In the genomic region with DNA sequence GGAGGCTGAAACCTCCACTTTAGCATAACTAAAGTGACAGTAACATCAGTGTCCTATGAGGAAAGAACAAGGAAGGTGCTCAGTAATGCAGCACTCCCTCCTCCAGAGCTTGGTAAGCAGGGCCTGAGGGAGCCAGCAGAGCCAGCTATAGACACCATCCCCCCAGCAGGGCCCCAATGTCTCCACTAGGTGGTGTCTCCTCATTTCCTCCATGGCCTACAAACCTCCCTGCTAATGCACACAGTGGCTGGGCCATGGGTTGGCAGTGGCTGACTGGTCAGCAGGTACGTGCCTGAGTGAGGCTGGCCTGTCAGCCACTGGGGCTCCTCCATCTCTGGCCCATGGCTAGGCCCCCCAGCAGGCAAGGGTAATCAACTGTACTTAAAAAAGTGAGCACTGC, we compare ENCODE assay signal across 9 cellular contexts. TPM values are rescaled to one million over a fixed set of nuclear protein-coding genes. Genes with fewer than 3 reads are reported as not detected.
DNase-seq lines count a peak whose midpoint lies in the region; ATAC-seq, FAIRE-seq and TF ChIP-seq lines count a peak whose summit lies in the region.
"Had no signal": no experiment of that assay in that cellular context is flagged by ENCODE, and none has a peak within 500 bp of the region (broad histone marks: within the 10 kb centered on the region; RNA-seq: fewer than 3 reads in every experiment).

No MANE protein-coding gene starts in this region.

- no peaks in the 10 kb centered on the region for H3K9me3 ChIP-seq in small intestine (ENCODE audit: control insufficient read depth, low read depth)

- peaks cover 16 to 19% of the 10 kb centered on the region in 2 donors for H3K36me3 ChIP-seq in small intestine (ENCODE audit: control insufficient read depth in 2 of 2, insufficient read depth in 2 of 2, low read length in 2 of 2)

- no peak for FAIRE-seq in small intestine (lab: Jason Lieb, UNC)

- H3K27me3 ChIP-seq in small intestine (ENCODE audit: control insufficient read depth in 2 of 2, insufficient read depth in 2 of 2, low read length in 2 of 2) = no peaks in the 10 kb centered on the region

- DNase-seq in AML-193 (lab: John Stamatoyannopoulos, UW) (peak; percentile 72 to 73), GM13977 (ENCODE audit: low spot score) (peak; percentile 64), NCI-H460 (ENCODE audit: extremely low read depth, low read depth) (peak; percentile 36), globus pallidus (ENCODE audit: low spot score) (peak; percentile 16), small intestine (peak; percentile 66), NCI-H1092 (lab: John Stamatoyannopoulos, UW) (no peak)
- DNase-seq in activated T-cell treated with anti-CD3 and anti-CD28 coated beads, Interleukin-2, amount 50 U/mL, for 48 hours = peak; percentile 65 to 70

- ATAC-seq in HG02840 (IDR thresholded peaks at IDR 0.05; ENCODE audit: low FRiP score, unreplicated experiment) = peak; percentile 53

- H3K4me3 ChIP-seq in small intestine (ENCODE audit: low read depth in 1 of 2, low read length in 2 of 2) = no peak overlapping the region
- H3K4me3 ChIP-seq: SK-N-MC had no signal

- 71 to 77% (median 75%) methylated on average over 1 of the region's 1 CpG for WGBS in small intestine, 3 donors

- no peak overlapping the region for H3K27ac ChIP-seq in small intestine (ENCODE audit: low read depth in 1 of 2, low read length in 1 of 2)
- H3K27ac ChIP-seq: SK-N-MC had no signal

- peak; percentile 78 for TF ChIP-seq CTCF in GM13977 (IDR thresholded peaks at IDR 0.05; ENCODE audit: extremely low read depth, insufficient read depth, missing control alignments)

- in situ Hi-C loops in GM13977 (cut with MboI; ENCODE audit: low pct_unique_long_range_greater_than_20kb, low sequenced_read_pairs, unreplicated experiment) = no loop called here

- no peaks in the 10 kb centered on the region for H3K4me1 ChIP-seq in small intestine (ENCODE audit: control insufficient read depth in 2 of 2, insufficient read depth in 1 of 2, low read depth in 1 of 2, low read length in 1 of 2)

RNA-seq across cellular contexts. Expression of a gene that starts 13.6 kb away (rescaled TPM):
- 22.7 and 31.2 TPM in 2 replicates for total RNA-seq in NCI-H460 (2014; rRNA removed; shearing (Covaris generic))
- 82.7 and 91.4 TPM in 2 replicates for polyA plus RNA-seq in NCI-H460 (2014; cell fraction: nucleus; rRNA removed)
- 100 to 1,000 TPM in 1 of 3 donors, 10 to 100 TPM in 2; 62.4 to 159 (median 96.7) TPM for polyA plus RNA-seq in small intestine

RNA-seq across cellular contexts. Expression of a gene that starts 47.4 kb away (rescaled TPM):
- total RNA-seq in NCI-H460 (2014; rRNA removed; shearing (Covaris generic)) = 15.2 and 20.7 TPM in 2 replicates
- 10.0 and 11.0 TPM in 2 replicates for polyA plus RNA-seq in NCI-H460 (2014; cell fraction: nucleus; rRNA removed)
- 1 to 10 TPM; 4.5 to 8.7 (median 4.6) TPM for polyA plus RNA-seq in small intestine
